In the genomic region with DNA sequence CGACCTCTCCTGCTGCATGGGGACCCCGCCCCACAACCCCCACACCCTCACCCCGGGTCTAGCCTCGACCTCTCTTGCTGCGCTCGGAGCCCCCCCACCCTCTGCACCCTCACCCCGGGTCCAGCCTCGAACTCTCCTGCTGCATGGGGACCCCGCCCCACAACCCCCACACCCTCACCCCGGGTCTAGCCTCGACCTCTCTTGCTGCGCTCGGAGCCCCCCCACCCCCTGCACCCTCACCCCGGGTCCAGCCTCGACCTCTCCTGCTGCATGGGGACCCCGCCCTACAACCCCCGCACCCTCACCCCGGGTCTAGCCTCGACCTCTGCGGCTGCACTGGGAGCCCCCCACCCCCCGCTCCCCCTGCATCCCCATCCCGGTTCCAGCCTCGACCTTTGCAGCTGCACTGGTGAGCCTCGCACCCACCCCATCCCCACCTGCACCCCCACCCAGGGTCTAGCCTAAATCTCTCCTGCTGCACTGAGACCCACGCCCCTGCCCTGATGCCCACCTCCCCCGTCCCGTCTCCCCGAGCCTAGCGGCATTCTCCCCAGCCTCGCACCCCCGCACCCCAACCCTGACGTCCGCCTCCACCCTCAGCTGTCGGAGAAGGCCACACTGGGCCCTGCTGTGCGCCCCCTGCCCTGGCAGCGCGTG, we compare ENCODE assay signal across 1 cellular context.
TF ChIP-seq lines count a peak whose summit lies in the region.

No MANE protein-coding gene starts in this region.

TF ChIP-seq in HepG2, 621 proteins besides CTCF, POLR2A, EP300 and RAD21:
- TF ChIP-seq EED (CRISPR knock-in tag; IDR thresholded peaks at IDR 0.05): no peak
- 0 out of 2 replicates have a peak, but pooled peaks have one; percentile 48 for TF ChIP-seq HNRNPL (IDR thresholded peaks at IDR 0.05; ENCODE audit: low read depth, low read length)
- TF ChIP-seq, protein P1, sequence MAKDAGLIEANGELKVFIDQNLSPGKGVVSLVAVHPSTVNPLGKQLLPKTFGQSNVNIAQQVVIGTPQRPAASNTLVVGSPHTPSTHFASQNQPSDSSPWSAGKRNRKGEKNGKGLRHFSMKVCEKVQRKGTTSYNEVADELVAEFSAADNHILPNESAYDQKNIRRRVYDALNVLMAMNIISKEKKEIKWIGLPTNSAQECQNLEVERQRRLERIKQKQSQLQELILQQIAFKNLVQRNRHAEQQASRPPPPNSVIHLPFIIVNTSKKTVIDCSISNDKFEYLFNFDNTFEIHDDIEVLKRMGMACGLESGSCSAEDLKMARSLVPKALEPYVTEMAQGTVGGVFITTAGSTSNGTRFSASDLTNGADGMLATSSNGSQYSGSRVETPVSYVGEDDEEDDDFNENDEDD (CRISPR knock-in tag; IDR thresholded peaks at IDR 0.05; ENCODE audit: borderline replicate concordance): no peak
